ENCODE assay signal across 23 cellular contexts in the genomic region with DNA sequence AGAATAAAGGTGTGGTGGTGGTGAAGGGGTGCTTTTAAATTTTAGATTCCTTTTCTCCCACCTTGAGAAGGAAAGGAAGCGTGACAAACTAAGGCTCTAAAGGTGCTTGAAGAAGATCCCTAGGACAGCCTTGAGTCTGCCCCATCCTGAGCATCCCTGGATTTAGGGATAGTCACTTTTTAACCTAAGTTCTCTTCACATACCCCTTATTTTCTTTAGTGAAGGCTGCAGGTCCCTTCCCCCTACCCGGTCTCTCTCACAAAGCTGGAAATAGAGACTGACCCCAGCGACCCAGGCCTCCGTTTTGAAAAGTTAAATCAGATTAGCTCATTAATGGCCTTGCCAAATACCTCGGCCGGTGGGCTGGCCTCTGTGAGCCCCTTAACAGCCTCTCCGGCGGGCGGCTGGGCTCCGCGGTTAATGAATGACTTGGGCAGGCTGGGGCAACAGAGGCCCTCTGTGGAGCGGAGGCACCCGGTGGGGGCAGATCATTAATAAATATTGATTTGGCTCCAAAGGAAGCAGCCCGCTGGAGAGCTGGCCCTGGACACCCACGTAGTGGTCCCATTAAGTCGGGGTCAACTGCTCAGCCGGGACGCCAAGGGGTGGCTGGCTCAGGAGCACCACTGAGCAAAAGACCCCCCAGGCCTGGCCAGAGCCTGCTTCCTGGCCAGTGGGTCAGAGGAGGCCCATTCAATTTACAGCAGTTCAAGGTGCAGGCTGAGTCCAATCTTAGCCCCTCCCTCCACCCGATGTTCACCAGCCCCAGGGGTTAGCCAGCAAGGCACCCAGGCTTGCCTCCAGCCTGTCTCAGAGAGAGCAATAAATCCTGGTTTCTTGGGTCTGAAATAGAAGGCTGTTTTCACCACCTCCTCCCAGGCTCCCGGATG. TPM values are rescaled to one million over a fixed set of nuclear protein-coding genes. Genes with fewer than 3 reads are reported as not detected.
DNase-seq lines count a peak whose midpoint lies in the region; ATAC-seq, FAIRE-seq and TF ChIP-seq lines count a peak whose summit lies in the region.
"Had no signal": no experiment of that assay in that cellular context is flagged by ENCODE, and none has a peak within 500 bp of the region (broad histone marks: within the 10 kb centered on the region; RNA-seq: fewer than 3 reads in every experiment).

No MANE protein-coding gene starts in this region.

- H3K4me3 Mint-ChIP-seq in natural killer cell treated with Interleukin-12 subunit alpha and Interleukin-12 subunit beta and Interleukin-15 and Interleukin-18, amount 100 ng/mL, for 72 hours = no peak overlapping the region
- no peak overlapping the region for H3K4me3 Mint-ChIP-seq in natural killer cell
- H3K4me3 Mint-ChIP-seq: IgD-negative memory B cell had no signal

- FAIRE-seq in HepG2 (lab: Jason Lieb, UNC) (peak; percentile 71), pancreas (lab: Jason Lieb, UNC) (no peak)
- FAIRE-seq: G401.6 had no signal

- BruUV-seq in HepG2 (replicated peaks; lab: Mats Ljungman, UMichigan) = TSS peak; percentile 98

- TF ChIP-seq POLR2A in HepG2 (IDR thresholded peaks at IDR 0.05; ENCODE audit: insufficient read depth in 1 of 2, low read depth in 2 of 2, low read length in 2 of 2) = peak; percentile 53 to 58; a peak in 3 of 4 replicates

- H3K4me1 ChIP-seq in HepG2 (ENCODE audit: insufficient read depth, low read length) (peaks cover 76% of the 10 kb centered on the region), pancreas (peaks cover 0 to 11% (median 4%) of the 10 kb centered on the region in 3 donors)
- H3K4me1 ChIP-seq: Peyer's patch, SJSA1 had no signal

- H3K79me2 ChIP-seq in HepG2 (ENCODE audit: insufficient read depth, low read length) = peaks cover 17% of the 10 kb centered on the region

- peak overlapping the region in 2 of 3 experiments; percentile 15 to 58; a peak in 3 of 6 replicates for H3K4me3 ChIP-seq in HepG2 (replicated peaks in 1 of 3; ENCODE audit: insufficient read depth in 1 of 3, low read depth in 2 of 3, low read length in 3 of 3)
- no peak overlapping the region for H3K4me3 ChIP-seq in pancreas
- H3K4me3 ChIP-seq: MG63, Peyer's patch, SJSA1 had no signal

- H3K27me3 Mint-ChIP-seq in natural killer cell treated with Interleukin-12 subunit alpha and Interleukin-12 subunit beta and Interleukin-15 and Interleukin-18, amount 100 ng/mL, for 72 hours = peaks cover 0 to 12% of the 10 kb centered on the region in 2 donors
- H3K27me3 Mint-ChIP-seq in natural killer cell (ENCODE audit: low read depth in 2 of 2) = peaks cover 0 to 6% of the 10 kb centered on the region in 2 donors

- H4K20me1 ChIP-seq in HepG2 (ENCODE audit: insufficient read depth, low read length) = no peaks in the 10 kb centered on the region

- DNase-seq in natural killer cell treated with Interleukin-12 subunit alpha and Interleukin-12 subunit beta and Interleukin-15 and Interleukin-18, amount 100 ng/mL, for 72 hours (ENCODE audit: low spot score) = peak; percentile 60
- no peak for DNase-seq in natural killer cell
- DNase-seq in HepG2 (ENCODE audit: low spot score) = peak; percentile 93
- peak in 5 of 6 donors; percentile 22 to 83 (median 61) for DNase-seq in pancreas
- no peak for DNase-seq in NCI-H187 (lab: John Stamatoyannopoulos, UW)
- no peak for DNase-seq in NCI-H187 treated with DMSO at 0.1 percent for 48 hours (lab: John Stamatoyannopoulos, UW)
- DNase-seq in epidermal melanocyte (ENCODE audit: insufficient read length, low spot score) = no peak
- no peak for DNase-seq in T-helper 9 cell
- DNase-seq: 8988T, Karpas-422, MG63, NCI-H1092, NCI-H1436 treated with DMSO at 0.1 percent for 48 hours, NCI-H2081, NCI-H2171 treated with DMSO at 0.1 percent for 48 hours, NCI-H446, NCI-H526 treated with DMSO at 0.1 percent for 48 hours, Peyer's patch had no signal

- no peaks in the 10 kb centered on the region for H3K4me1 Mint-ChIP-seq in natural killer cell treated with Interleukin-12 subunit alpha and Interleukin-12 subunit beta and Interleukin-15 and Interleukin-18, amount 100 ng/mL, for 72 hours (ENCODE audit: low read depth in 2 of 2)
- H3K4me1 Mint-ChIP-seq in natural killer cell = no peaks in the 10 kb centered on the region

- no peak overlapping the region for H3K27ac Mint-ChIP-seq in natural killer cell treated with Interleukin-12 subunit alpha and Interleukin-12 subunit beta and Interleukin-15 and Interleukin-18, amount 100 ng/mL, for 72 hours
- H3K27ac Mint-ChIP-seq in natural killer cell = no peak overlapping the region
- H3K27ac Mint-ChIP-seq: IgD-negative memory B cell had no signal

- no peak overlapping the region for H2AFZ ChIP-seq in HepG2 (ENCODE audit: low read length)

- peaks cover 5% of the 10 kb centered on the region for H3K9me3 Mint-ChIP-seq in natural killer cell treated with Interleukin-12 subunit alpha and Interleukin-12 subunit beta and Interleukin-15 and Interleukin-18, amount 100 ng/mL, for 72 hours
- no peaks in the 10 kb centered on the region for H3K9me3 Mint-ChIP-seq in natural killer cell
- H3K9me3 Mint-ChIP-seq: IgD-negative memory B cell had no signal

- TF ChIP-seq CTCF in natural killer cell (IDR thresholded peaks at IDR 0.05) (no peak), HepG2 (CRISPR knock-in tag; IDR thresholded peaks at IDR 0.05) (no peak), pancreas (IDR thresholded peaks at IDR 0.05) (no peak)

- TF ChIP-seq EP300 in HepG2 (IDR thresholded peaks at IDR 0.05; ENCODE audit: low read depth in 2 of 2, low read length in 2 of 2) (peak in 1 of 2 experiments; percentile 92; a peak in 2 of 4 replicates), HepG2 (CRISPR knock-in tag; IDR thresholded peaks at IDR 0.05; ENCODE audit: borderline replicate concordance) (peak; percentile 61; the same call in 1 of the 2 replicates)

- H3K27me3 ChIP-seq in HepG2 (ENCODE audit: control insufficient read depth in 1 of 2, insufficient read depth in 2 of 2, low read length in 2 of 2) (no peaks in the 10 kb centered on the region), pancreas (no peaks in the 10 kb centered on the region)
- H3K27me3 ChIP-seq: Peyer's patch had no signal

- H3K36me3 ChIP-seq in HepG2 (replicated peaks in 1 of 2; ENCODE audit: control insufficient read depth in 1 of 2, insufficient read depth in 2 of 2, low read length in 2 of 2) (peaks cover 18 to 65% of the 10 kb centered on the region in 2 experiments), pancreas (no peaks in the 10 kb centered on the region)
- H3K36me3 ChIP-seq: MG63, Peyer's patch, SJSA1 had no signal

- in situ Hi-C loops in HepG2 (cut with HindIII; ENCODE audit: extremely low pct_ligation_motif_present, low pct_unique_long_range_greater_than_20kb) = no loop called here

- peak; percentile 49 for TF ChIP-seq RAD21 in HepG2 (CRISPR knock-in tag; IDR thresholded peaks at IDR 0.05)

- H3K36me3 Mint-ChIP-seq in natural killer cell treated with Interleukin-12 subunit alpha and Interleukin-12 subunit beta and Interleukin-15 and Interleukin-18, amount 100 ng/mL, for 72 hours = no peaks in the 10 kb centered on the region
- H3K36me3 Mint-ChIP-seq in natural killer cell = no peaks in the 10 kb centered on the region
- H3K36me3 Mint-ChIP-seq: IgD-negative memory B cell had no signal

- CTCF ChIA-PET in HepG2 (lab: Yijun Ruan, JAX; ENCODE audit: low intra/inter-chr PET ratio, low total read pairs) = interaction anchor here (1.4 kb wide), 1 partner anchor 55 kb away, joined by 6 read pairs; no protein-coding TSS in a partner anchor

- intact Hi-C loops in natural killer cell (cut with micrococcal nuclease) = no loop called here
- intact Hi-C loops in HepG2 (cut with micrococcal nuclease; ENCODE audit: unreplicated experiment) = loop anchor here (1.0 kb wide), 2 partner anchors 14 to 35 kb away; no protein-coding TSS in a partner anchor
- intact Hi-C loops in pancreas (cut with DNase I) = loop anchor here in 1 of 3 donors (10.0 kb wide), 1 partner anchor 670 kb away; no protein-coding TSS in a partner anchor

- peak in 1 of 2 donors; percentile 27 for ATAC-seq in natural killer cell treated with Interleukin-12 subunit alpha and Interleukin-12 subunit beta and Interleukin-15 and Interleukin-18, amount 100 ng/mL, for 72 hours
- no peak for ATAC-seq in natural killer cell
- peak; percentile 94 for ATAC-seq in HepG2
- ATAC-seq in pancreas = peak; percentile 46 to 83 (median 78)
- ATAC-seq: HCT116 had no signal

- 4% methylated on average over 19 of the region's 20 CpGs for WGBS in HepG2 (ENCODE audit: low lambda C conversion rate)
- WGBS in pancreas, 2 donors = 42 to 47% methylated on average over 20 of the region's 20 CpGs

- peak overlapping the region; percentile 75 for H3K4me2 ChIP-seq in HepG2 (ENCODE audit: low read depth, low read length)

- POLR2A ChIA-PET in HepG2 (lab: Yijun Ruan, JAX) = interaction anchor here (0.8 to 4.6 kb wide), 11 partner anchors 14 to 65 kb away, joined by 3 to 106 read pairs (median 7); partner anchors contain the start of gene PAH

- H3K9ac ChIP-seq in HepG2 (ENCODE audit: insufficient read depth, low read depth, low read length) = peak overlapping the region; percentile 68

- H3K27ac ChIP-seq in HepG2 (ENCODE audit: extremely low read length, insufficient read depth, low read length) = peak overlapping the region; percentile 96
- H3K27ac ChIP-seq in pancreas = peak overlapping the region in 3 of 4 donors; percentile 23 to 53 (median 47)
- H3K27ac ChIP-seq: Peyer's patch, SJSA1 had no signal

- H3K9me3 ChIP-seq in HepG2 (ENCODE audit: low read length) (no peaks in the 10 kb centered on the region), pancreas (no peaks in the 10 kb centered on the region)
- H3K9me3 ChIP-seq: MG63, Peyer's patch, SJSA1 had no signal

RNA-seq across cellular contexts. Expression of gene PAH, which starts 31.8 kb away (rescaled TPM):
- total RNA-seq in natural killer cell treated with Interleukin-12 subunit alpha and Interleukin-12 subunit beta and Interleukin-15 and Interleukin-18, amount 100 ng/mL, for 72 hours = not detected
- total RNA-seq in natural killer cell (not detected), HepG2 (2016; rRNA removed; fragmentation: Illumina TruSeq; extraction: Trizol) (451 and 537 TPM in 2 replicates), pancreas (10 to 100 TPM in 4 of 6 donors, 1 to 10 TPM in 2; 5.9 to 27.4 (median 11.5) TPM)
- 45.5 and 48.1 TPM in 2 replicates for total RNA-seq in HepG2 (2016; cell fraction: cytosol; rRNA removed; fragmentation: Illumina TruSeq; extraction: Trizol; ENCODE audit: low read depth)
- 427 and 542 TPM in 2 replicates for total RNA-seq in HepG2 (2016; cell fraction: insoluble cytoplasmic fraction; rRNA removed; fragmentation: Illumina TruSeq; extraction: Trizol)
- 112 and 115 TPM in 2 replicates for total RNA-seq in HepG2 (2016; cell fraction: membrane; rRNA removed; fragmentation: Illumina TruSeq; extraction: Trizol)
- 530 and 572 TPM in 2 replicates for total RNA-seq in HepG2 (2016; cell fraction: nucleus; rRNA removed; fragmentation: Illumina TruSeq; extraction: Trizol)
- polyA plus RNA-seq in HepG2 (2011; rRNA removed) (163 and 192 TPM in 2 replicates), pancreas (10 to 100 TPM; 42.0 to 89.3 TPM)
- polyA plus RNA-seq in HepG2 (2011; cell fraction: cytosol; rRNA removed) = 79.5 and 104 TPM in 2 replicates
- polyA plus RNA-seq in HepG2 (2011; cell fraction: nucleus; rRNA removed) = 720 and 747 TPM in 2 replicates
- polyA plus RNA-seq in HepG2 (2012) = 261 and 346 TPM in 2 replicates
- polyA plus RNA-seq in HepG2 (2016; cell fraction: cytosol; fragmentation: Illumina TruSeq; extraction: Trizol; ENCODE audit: low read depth) = 29.3 and 34.8 TPM in 2 replicates
- 690 and 696 TPM in 2 replicates for polyA plus RNA-seq in HepG2 (2016; cell fraction: insoluble cytoplasmic fraction; fragmentation: Illumina TruSeq; extraction: Trizol; ENCODE audit: low read depth)
- polyA plus RNA-seq in HepG2 (2016; cell fraction: membrane; fragmentation: Illumina TruSeq; extraction: Trizol; ENCODE audit: low read depth) = 72.7 and 81.5 TPM in 2 replicates
- polyA plus RNA-seq in HepG2 (2016; cell fraction: nucleus; fragmentation: Illumina TruSeq; extraction: Trizol; ENCODE audit: insufficient read depth, low read depth) = 819 and 859 TPM in 2 replicates
- 92.0 TPM in 1 of 2 replicates, not detected in the other for polyA minus RNA-seq in HepG2 (2011; rRNA and poly(A)+ RNA removed; ENCODE audit: low replicate concordance)
- 67.0 and 67.1 TPM in 2 replicates for polyA minus RNA-seq in HepG2 (2011; cell fraction: cytosol; rRNA and poly(A)+ RNA removed)
- polyA minus RNA-seq in HepG2 (2011; cell fraction: nucleus; rRNA and poly(A)+ RNA removed) = 280 and 289 TPM in 2 replicates
- total RNA-seq: Peyer's patch, SJSA1 had no signal
- polyA plus RNA-seq: AG04450, IgD-negative memory B cell had no signal

Comparison
In these comparisons a context has a peak if more than half of its experiments do, and no peak if none do; other contexts are left out.
1. DNase-seq: peak in natural killer cell treated with Interleukin-12 subunit alpha and Interleukin-12 subunit beta and Interleukin-15 and Interleukin-18, amount 100 ng/mL, for 72 hours (single experiment), HepG2 (single experiment) and pancreas (5 of 6); none in natural killer cell (single experiment), NCI-H187 (0 of 2), NCI-H187 treated with DMSO at 0.1 percent for 48 hours (single experiment), epidermal melanocyte (single experiment) and T-helper 9 cell (single experiment).
2. ATAC-seq: peak in HepG2 (single experiment) and pancreas (4 of 4); none in natural killer cell (0 of 3).
3. H3K4me3 ChIP-seq: peak in HepG2 (2 of 3); none in pancreas (0 of 4).